In the genomic region with DNA sequence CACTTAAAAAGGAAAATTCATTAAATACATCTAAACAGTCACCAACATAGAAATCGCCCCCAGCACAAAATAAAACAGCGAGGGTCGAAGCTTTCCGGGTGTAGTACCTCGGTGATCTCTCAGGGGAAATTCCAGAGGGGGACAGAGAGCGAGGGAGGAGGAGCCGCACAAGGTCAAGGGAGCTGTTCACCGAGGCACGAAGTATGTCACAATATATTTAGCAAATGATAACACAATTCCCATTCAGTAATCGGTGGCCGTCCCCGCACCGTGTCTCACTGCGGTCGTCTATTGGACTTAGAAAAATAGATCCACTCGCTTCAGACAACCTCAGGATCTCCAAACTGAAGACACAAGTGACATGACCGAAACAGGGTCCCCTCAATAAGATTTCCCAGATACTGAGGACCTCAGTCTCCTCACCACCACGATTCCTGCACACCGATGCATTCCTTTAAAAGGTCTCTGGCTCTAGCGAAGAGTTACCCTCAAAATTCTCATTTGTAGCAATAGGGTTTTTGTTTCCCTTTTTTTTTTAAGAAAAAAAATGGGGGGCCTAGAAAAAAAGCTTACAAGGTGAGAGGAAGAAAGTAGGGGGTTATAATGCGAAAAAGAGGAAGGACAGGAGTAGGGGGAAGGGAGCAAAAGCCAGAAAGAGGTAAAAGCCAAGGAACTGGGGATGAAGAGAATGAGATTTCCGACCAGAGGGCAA, we compare ENCODE assay signal across 1 cellular context.
TF ChIP-seq lines count a peak whose summit lies in the region.

No MANE protein-coding gene starts in this region.

TF ChIP-seq in HEK293, 187 proteins besides CTCF, POLR2A, EP300 and RAD21 (continued from another document and continues in another):
- TF ChIP-seq, protein P1, sequence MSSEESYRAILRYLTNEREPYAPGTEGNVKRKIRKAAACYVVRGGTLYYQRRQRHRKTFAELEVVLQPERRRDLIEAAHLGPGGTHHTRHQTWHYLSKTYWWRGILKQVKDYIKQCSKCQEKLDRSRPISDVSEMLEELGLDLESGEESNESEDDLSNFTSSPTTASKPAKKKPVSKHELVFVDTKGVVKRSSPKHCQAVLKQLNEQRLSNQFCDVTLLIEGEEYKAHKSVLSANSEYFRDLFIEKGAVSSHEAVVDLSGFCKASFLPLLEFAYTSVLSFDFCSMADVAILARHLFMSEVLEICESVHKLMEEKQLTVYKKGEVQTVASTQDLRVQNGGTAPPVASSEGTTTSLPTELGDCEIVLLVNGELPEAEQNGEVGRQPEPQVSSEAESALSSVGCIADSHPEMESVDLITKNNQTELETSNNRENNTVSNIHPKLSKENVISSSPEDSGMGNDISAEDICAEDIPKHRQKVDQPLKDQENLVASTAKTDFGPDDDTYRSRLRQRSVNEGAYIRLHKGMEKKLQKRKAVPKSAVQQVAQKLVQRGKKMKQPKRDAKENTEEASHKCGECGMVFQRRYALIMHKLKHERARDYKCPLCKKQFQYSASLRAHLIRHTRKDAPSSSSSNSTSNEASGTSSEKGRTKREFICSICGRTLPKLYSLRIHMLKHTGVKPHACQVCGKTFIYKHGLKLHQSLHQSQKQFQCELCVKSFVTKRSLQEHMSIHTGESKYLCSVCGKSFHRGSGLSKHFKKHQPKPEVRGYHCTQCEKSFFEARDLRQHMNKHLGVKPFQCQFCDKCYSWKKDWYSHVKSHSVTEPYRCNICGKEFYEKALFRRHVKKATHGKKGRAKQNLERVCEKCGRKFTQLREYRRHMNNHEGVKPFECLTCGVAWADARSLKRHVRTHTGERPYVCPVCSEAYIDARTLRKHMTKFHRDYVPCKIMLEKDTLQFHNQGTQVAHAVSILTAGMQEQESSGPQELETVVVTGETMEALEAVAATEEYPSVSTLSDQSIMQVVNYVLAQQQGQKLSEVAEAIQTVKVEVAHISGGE (tag by site-specific recombination; conservative IDR thresholded peaks at IDR 0.05; ENCODE audit: low read depth) = 0 out of 2 replicates have a peak, but pooled peaks have one; percentile 4
- no peak for TF ChIP-seq ZNF155 (tag by site-specific recombination; IDR thresholded peaks at IDR 0.05)
- TF ChIP-seq ZBTB20 (tag by site-specific recombination; IDR thresholded peaks at IDR 0.05) = peak; percentile 46; the same call in 1 of the 2 replicates
- TF ChIP-seq ZNF24 (tag by site-specific recombination; IDR thresholded peaks at IDR 0.05) = no peak
- TF ChIP-seq ZNF791 (tag by site-specific recombination; IDR thresholded peaks at IDR 0.05) = no peak
- no peak for TF ChIP-seq ZNF792 (tag by site-specific recombination; IDR thresholded peaks at IDR 0.05)
- TF ChIP-seq ZBTB1 (tag by site-specific recombination; IDR thresholded peaks at IDR 0.05) = no peak
- TF ChIP-seq, protein P2, sequence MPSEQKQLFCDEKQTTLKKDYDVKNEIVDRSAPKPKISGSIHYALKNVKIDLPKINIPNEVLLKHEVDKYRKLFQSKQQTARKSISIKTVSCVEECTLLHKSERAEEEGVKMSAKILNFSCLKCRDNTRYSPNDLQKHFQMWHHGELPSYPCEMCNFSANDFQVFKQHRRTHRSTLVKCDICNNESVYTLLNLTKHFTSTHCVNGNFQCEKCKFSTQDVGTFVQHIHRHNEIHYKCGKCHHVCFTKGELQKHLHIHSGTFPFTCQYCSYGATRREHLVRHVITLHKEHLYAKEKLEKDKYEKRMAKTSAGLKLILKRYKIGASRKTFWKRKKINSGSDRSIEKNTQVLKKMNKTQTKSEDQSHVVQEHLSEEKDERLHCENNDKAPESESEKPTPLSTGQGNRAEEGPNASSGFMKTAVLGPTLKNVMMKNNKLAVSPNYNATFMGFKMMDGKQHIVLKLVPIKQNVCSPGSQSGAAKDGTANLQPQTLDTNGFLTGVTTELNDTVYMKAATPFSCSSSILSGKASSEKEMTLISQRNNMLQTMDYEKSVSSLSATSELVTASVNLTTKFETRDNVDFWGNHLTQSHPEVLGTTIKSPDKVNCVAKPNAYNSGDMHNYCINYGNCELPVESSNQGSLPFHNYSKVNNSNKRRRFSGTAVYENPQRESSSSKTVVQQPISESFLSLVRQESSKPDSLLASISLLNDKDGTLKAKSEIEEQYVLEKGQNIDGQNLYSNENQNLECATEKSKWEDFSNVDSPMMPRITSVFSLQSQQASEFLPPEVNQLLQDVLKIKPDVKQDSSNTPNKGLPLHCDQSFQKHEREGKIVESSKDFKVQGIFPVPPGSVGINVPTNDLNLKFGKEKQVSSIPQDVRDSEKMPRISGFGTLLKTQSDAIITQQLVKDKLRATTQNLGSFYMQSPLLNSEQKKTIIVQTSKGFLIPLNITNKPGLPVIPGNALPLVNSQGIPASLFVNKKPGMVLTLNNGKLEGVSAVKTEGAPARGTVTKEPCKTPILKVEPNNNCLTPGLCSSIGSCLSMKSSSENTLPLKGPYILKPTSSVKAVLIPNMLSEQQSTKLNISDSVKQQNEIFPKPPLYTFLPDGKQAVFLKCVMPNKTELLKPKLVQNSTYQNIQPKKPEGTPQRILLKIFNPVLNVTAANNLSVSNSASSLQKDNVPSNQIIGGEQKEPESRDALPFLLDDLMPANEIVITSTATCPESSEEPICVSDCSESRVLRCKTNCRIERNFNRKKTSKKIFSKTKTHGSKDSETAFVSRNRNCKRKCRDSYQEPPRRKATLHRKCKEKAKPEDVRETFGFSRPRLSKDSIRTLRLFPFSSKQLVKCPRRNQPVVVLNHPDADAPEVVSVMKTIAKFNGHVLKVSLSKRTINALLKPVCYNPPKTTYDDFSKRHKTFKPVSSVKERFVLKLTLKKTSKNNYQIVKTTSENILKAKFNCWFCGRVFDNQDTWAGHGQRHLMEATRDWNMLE (tag by site-specific recombination; conservative IDR thresholded peaks at IDR 0.05; ENCODE audit: low read depth) = no peak
- 0 out of 2 replicates have a peak, but pooled peaks have one; percentile 11 for TF ChIP-seq ZNF366 (tag by site-specific recombination; conservative IDR thresholded peaks at IDR 0.05)
- TF ChIP-seq ZNF707 (tag by site-specific recombination; IDR thresholded peaks at IDR 0.05) = no peak
- 0 out of 2 replicates have a peak, but pooled peaks have one; percentile 1 for TF ChIP-seq ZNF654 (tag by site-specific recombination; IDR thresholded peaks at IDR 0.05; ENCODE audit: low read depth)
- TF ChIP-seq, protein P3, sequence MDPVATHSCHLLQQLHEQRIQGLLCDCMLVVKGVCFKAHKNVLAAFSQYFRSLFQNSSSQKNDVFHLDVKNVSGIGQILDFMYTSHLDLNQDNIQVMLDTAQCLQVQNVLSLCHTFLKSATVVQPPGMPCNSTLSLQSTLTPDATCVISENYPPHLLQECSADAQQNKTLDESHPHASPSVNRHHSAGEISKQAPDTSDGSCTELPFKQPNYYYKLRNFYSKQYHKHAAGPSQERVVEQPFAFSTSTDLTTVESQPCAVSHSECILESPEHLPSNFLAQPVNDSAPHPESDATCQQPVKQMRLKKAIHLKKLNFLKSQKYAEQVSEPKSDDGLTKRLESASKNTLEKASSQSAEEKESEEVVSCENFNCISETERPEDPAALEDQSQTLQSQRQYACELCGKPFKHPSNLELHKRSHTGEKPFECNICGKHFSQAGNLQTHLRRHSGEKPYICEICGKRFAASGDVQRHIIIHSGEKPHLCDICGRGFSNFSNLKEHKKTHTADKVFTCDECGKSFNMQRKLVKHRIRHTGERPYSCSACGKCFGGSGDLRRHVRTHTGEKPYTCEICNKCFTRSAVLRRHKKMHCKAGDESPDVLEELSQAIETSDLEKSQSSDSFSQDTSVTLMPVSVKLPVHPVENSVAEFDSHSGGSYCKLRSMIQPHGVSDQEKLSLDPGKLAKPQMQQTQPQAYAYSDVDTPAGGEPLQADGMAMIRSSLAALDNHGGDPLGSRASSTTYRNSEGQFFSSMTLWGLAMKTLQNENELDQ (tag by site-specific recombination; IDR thresholded peaks at IDR 0.05; ENCODE audit: low read depth) = no peak
- TF ChIP-seq IKZF3 (tag by site-specific recombination; IDR thresholded peaks at IDR 0.05) = peak; percentile 55; the same call in 1 of the 2 replicates
- 0 out of 2 replicates have a peak, but pooled peaks have one; percentile 16 for TF ChIP-seq SP7 (tag by site-specific recombination; IDR thresholded peaks at IDR 0.05)
- TF ChIP-seq, protein P4, sequence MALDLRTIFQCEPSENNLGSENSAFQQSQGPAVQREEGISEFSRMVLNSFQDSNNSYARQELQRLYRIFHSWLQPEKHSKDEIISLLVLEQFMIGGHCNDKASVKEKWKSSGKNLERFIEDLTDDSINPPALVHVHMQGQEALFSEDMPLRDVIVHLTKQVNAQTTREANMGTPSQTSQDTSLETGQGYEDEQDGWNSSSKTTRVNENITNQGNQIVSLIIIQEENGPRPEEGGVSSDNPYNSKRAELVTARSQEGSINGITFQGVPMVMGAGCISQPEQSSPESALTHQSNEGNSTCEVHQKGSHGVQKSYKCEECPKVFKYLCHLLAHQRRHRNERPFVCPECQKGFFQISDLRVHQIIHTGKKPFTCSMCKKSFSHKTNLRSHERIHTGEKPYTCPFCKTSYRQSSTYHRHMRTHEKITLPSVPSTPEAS (tag by site-specific recombination; IDR thresholded peaks at IDR 0.05) = no peak
- peak; percentile 53; the same call in 1 of the 2 replicates for TF ChIP-seq ZBTB8A (tag by site-specific recombination; IDR thresholded peaks at IDR 0.05)
- TF ChIP-seq, protein P5, sequence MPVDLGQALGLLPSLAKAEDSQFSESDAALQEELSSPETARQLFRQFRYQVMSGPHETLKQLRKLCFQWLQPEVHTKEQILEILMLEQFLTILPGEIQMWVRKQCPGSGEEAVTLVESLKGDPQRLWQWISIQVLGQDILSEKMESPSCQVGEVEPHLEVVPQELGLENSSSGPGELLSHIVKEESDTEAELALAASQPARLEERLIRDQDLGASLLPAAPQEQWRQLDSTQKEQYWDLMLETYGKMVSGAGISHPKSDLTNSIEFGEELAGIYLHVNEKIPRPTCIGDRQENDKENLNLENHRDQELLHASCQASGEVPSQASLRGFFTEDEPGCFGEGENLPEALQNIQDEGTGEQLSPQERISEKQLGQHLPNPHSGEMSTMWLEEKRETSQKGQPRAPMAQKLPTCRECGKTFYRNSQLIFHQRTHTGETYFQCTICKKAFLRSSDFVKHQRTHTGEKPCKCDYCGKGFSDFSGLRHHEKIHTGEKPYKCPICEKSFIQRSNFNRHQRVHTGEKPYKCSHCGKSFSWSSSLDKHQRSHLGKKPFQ (tag by site-specific recombination; IDR thresholded peaks at IDR 0.05) = no peak
- TF ChIP-seq, protein P6, sequence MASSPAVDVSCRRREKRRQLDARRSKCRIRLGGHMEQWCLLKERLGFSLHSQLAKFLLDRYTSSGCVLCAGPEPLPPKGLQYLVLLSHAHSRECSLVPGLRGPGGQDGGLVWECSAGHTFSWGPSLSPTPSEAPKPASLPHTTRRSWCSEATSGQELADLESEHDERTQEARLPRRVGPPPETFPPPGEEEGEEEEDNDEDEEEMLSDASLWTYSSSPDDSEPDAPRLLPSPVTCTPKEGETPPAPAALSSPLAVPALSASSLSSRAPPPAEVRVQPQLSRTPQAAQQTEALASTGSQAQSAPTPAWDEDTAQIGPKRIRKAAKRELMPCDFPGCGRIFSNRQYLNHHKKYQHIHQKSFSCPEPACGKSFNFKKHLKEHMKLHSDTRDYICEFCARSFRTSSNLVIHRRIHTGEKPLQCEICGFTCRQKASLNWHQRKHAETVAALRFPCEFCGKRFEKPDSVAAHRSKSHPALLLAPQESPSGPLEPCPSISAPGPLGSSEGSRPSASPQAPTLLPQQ (tag by site-specific recombination; IDR thresholded peaks at IDR 0.05) = peak; percentile 59; the same call in 1 of the 2 replicates
- TF ChIP-seq ZNF202 (tag by site-specific recombination; IDR thresholded peaks at IDR 0.05; ENCODE audit: borderline replicate concordance) = no peak
- TF ChIP-seq ZNF341 (tag by site-specific recombination; IDR thresholded peaks at IDR 0.05; ENCODE audit: low read depth) = peak; percentile 42; the same call in 1 of the 2 replicates
- TF ChIP-seq, protein P7, sequence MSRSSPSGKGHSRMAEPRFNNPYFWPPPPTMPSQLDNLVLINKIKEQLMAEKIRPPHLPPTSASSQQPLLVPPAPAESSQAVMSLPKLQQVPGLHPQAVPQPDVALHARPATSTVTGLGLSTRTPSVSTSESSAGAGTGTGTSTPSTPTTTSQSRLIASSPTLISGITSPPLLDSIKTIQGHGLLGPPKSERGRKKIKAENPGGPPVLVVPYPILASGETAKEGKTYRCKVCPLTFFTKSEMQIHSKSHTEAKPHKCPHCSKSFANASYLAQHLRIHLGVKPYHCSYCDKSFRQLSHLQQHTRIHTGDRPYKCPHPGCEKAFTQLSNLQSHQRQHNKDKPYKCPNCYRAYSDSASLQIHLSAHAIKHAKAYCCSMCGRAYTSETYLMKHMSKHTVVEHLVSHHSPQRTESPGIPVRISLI (tag by site-specific recombination; IDR thresholded peaks at IDR 0.05) = peak; percentile 83
- no peak for TF ChIP-seq ZNF623 (tag by site-specific recombination; IDR thresholded peaks at IDR 0.05)
- TF ChIP-seq, protein P8, sequence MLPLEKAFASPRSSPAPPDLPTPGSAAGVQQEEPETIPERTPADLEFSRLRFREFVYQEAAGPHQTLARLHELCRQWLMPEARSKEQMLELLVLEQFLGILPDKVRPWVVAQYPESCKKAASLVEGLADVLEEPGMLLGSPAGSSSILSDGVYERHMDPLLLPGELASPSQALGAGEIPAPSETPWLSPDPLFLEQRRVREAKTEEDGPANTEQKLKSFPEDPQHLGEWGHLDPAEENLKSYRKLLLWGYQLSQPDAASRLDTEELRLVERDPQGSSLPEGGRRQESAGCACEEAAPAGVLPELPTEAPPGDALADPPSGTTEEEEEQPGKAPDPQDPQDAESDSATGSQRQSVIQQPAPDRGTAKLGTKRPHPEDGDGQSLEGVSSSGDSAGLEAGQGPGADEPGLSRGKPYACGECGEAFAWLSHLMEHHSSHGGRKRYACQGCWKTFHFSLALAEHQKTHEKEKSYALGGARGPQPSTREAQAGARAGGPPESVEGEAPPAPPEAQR (tag by site-specific recombination; IDR thresholded peaks at IDR 0.05) = no peak
- 0 out of 2 replicates have a peak, but pooled peaks have one; percentile 6 for TF ChIP-seq ZIC2 (tag by site-specific recombination; IDR thresholded peaks at IDR 0.05)
- no peak for TF ChIP-seq ZNF302 (tag by site-specific recombination; IDR thresholded peaks at IDR 0.05; ENCODE audit: low read depth)
- TF ChIP-seq ZNF558 (tag by site-specific recombination; IDR thresholded peaks at IDR 0.05) = no peak
- TF ChIP-seq ZNF248 (tag by site-specific recombination; IDR thresholded peaks at IDR 0.05) = no peak
- no peak for TF ChIP-seq ZNF426 (tag by site-specific recombination; IDR thresholded peaks at IDR 0.05)
- no peak for TF ChIP-seq ZNF266 (tag by site-specific recombination; IDR thresholded peaks at IDR 0.05; ENCODE audit: low read depth)
- no peak for TF ChIP-seq ZNF23 (tag by site-specific recombination; IDR thresholded peaks at IDR 0.05; ENCODE audit: borderline replicate concordance)
- peak; percentile 55; the same call in 1 of the 2 replicates for TF ChIP-seq ZEB2 (tag by site-specific recombination; IDR thresholded peaks at IDR 0.05)
- peak; percentile 10; the same call in 1 of the 2 replicates for TF ChIP-seq ZFP69B (tag by site-specific recombination; IDR thresholded peaks at IDR 0.05)
- 0 out of 2 replicates have a peak, but pooled peaks have one; percentile 14 for TF ChIP-seq ZBTB48 (tag by site-specific recombination; IDR thresholded peaks at IDR 0.05)
